12 cellular contexts compared by ENCODE assay signal in the genomic region with DNA sequence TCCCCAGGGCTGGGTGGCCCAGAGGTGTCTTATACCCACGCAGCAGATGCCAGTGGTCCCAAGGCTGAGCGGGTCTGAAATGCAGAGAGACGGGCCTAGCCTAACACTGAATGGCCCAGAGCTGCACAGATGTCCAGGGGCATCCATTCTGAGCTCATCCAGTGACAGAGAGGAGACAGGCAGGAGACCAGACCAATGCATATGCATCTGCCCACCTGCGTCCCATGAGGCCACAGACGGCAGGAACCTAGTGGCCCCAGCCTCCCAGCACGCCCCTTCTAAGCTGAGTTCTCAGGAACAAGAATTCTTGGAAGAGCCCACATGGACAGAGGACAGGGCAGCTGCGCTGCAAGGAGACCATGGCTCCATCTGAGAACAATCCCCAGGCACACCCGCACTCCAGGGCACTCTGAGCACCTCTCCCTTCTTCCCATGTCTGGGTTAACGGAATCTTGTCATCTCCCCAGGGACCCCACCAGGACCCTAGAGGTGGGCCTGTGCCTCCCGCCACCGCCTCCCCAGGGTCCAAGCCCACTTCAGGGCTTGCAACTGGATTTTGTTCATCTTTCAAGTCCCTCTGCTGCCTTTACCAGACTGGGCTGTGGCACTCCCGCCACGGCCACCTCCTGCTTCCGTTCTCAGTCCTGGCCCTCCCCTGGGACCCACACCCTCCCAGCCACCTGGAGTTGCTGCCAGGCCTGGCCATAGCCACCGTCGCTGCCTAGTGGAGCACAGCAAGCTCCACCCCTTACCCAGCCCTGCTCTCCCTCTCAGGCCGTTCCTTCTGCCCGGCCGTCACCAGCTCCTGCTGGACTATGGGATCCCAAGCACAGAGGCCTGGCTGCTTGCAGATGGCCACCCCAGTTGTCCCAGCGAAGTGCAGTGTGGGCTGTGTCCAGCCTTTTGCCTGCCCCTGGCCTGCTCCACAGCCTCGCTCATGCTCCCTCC. TPM values are rescaled to one million over a fixed set of nuclear protein-coding genes. Genes with fewer than 3 reads are reported as not detected.
A peak's percentile ranks its signal among the peaks of the same experiment; 100 is the strongest.
DNase-seq lines count a peak whose midpoint lies in the region; ATAC-seq and TF ChIP-seq lines count a peak whose summit lies in the region.
"Had no signal": no experiment of that assay in that cellular context is flagged by ENCODE, and none has a peak within 500 bp of the region (broad histone marks: within the 10 kb centered on the region; RNA-seq: fewer than 3 reads in every experiment).

No MANE protein-coding gene starts in this region.

- peak overlapping the region in 1 of 2 donors; percentile 32 for H3K4me3 ChIP-seq in neuronal stem cell (ENCODE audit: low read length in 2 of 2)
- no peak overlapping the region for H3K4me3 ChIP-seq in esophagus squamous epithelium
- H3K4me3 ChIP-seq: MG63, tibial artery had no signal

- H3K36me3 ChIP-seq in neuronal stem cell (replicated peaks in 1 of 2; ENCODE audit: control insufficient read depth in 2 of 2, insufficient read depth in 2 of 2, low read length in 2 of 2) (no peaks in the 10 kb centered on the region), esophagus squamous epithelium (no peaks in the 10 kb centered on the region)
- H3K36me3 ChIP-seq: MG63, tibial artery had no signal

- H3K9me3 ChIP-seq in neuronal stem cell (replicated peaks in 1 of 2; ENCODE audit: control insufficient read depth in 2 of 2, insufficient read depth in 1 of 2, low read depth in 1 of 2, low read length in 2 of 2), result no peaks in the 10 kb centered on the region
- H3K9me3 ChIP-seq in esophagus squamous epithelium, result no peaks in the 10 kb centered on the region
- H3K9me3 ChIP-seq: MG63, tibial artery had no signal

- no peaks in the 10 kb centered on the region for H3K79me1 ChIP-seq in neuronal stem cell (ENCODE audit: low read depth, low read length)

- no peak overlapping the region for H3K14ac ChIP-seq in neuronal stem cell (ENCODE audit: low read length)

- peak; percentile 21 for DNase-seq in NCI-H510A treated with DMSO at 0.1 percent for 48 hours (lab: John Stamatoyannopoulos, UW)
- DNase-seq in NCI-H510A (lab: John Stamatoyannopoulos, UW), result no peak
- DNase-seq in RPMI8226, result peak; percentile 55
- no peak for DNase-seq in neuronal stem cell (ENCODE audit: low spot score)
- no peak for DNase-seq in esophagus squamous epithelium (lab: John Stamatoyannopoulos, UW)
- DNase-seq in NCI-H1105 treated with DMSO at 0.1 percent for 48 hours (lab: John Stamatoyannopoulos, UW), result no peak
- no peak for DNase-seq in activated T-helper 1 cell treated with anti-CD3 and anti-CD28 coated beads, Interleukin-12 subunit alpha, Interleukin-12 subunit beta, Interleukin-2, Interleukin-4 antibody, amounts not matched to agents 30 ng/mL and 10 ng/mL and 1 ng/mL, durations not matched to agents 14 hours and 24 hours and 36 hours (ENCODE audit: low spot score)
- DNase-seq: ACHN, MG63, midbrain had no signal

- no peak overlapping the region for H3K27ac ChIP-seq in neuronal stem cell (replicated peaks; ENCODE audit: low read length)
- H3K27ac ChIP-seq in esophagus squamous epithelium, result peak overlapping the region in 1 of 4 donors; percentile 3
- H3K27ac ChIP-seq: tibial artery had no signal

- no peak for TF ChIP-seq POLR2A in esophagus squamous epithelium (IDR thresholded peaks at IDR 0.05)

- no peak overlapping the region for H4K91ac ChIP-seq in neuronal stem cell (ENCODE audit: low read depth, low read length, poor library complexity)

- H3K27ac Mint-ChIP-seq in activated T-helper 1 cell treated with anti-CD3 and anti-CD28 coated beads, Interleukin-12 subunit alpha, Interleukin-12 subunit beta, Interleukin-2, Interleukin-4 antibody, amounts not matched to agents 30 ng/mL and 10 ng/mL and 1 ng/mL, durations not matched to agents 14 hours and 24 hours and 36 hours, result no peak overlapping the region

- H2BK5ac ChIP-seq in neuronal stem cell (ENCODE audit: low read length), result no peak overlapping the region

- ATAC-seq in GM21529 (IDR thresholded peaks at IDR 0.05; ENCODE audit: unreplicated experiment), result peak; percentile 50

- no peaks in the 10 kb centered on the region for H3K9me3 Mint-ChIP-seq in activated T-helper 1 cell treated with anti-CD3 and anti-CD28 coated beads, Interleukin-12 subunit alpha, Interleukin-12 subunit beta, Interleukin-2, Interleukin-4 antibody, amounts not matched to agents 30 ng/mL and 10 ng/mL and 1 ng/mL, durations not matched to agents 14 hours and 24 hours and 36 hours

- no peak overlapping the region for H3K9ac ChIP-seq in neuronal stem cell (ENCODE audit: low read depth, low read length, poor library complexity)

- no CpG with 5 or more reads among the region's 21 CpGs for WGBS in neuronal stem cell (ENCODE audit: extremely low coverage in 2 of 2, insufficient read length in 2 of 2, insufficient replicate concordance in 1 of 2), 2 donors
- 74 to 87% methylated on average over 14 to 19 of the region's 21 CpGs for WGBS in esophagus squamous epithelium, 2 donors

- H2BK15ac ChIP-seq in neuronal stem cell (ENCODE audit: low read length), result no peak overlapping the region

- no peak overlapping the region for H2BK120ac ChIP-seq in neuronal stem cell (ENCODE audit: low read depth, low read length)

- H3K36me3 Mint-ChIP-seq in activated T-helper 1 cell treated with anti-CD3 and anti-CD28 coated beads, Interleukin-12 subunit alpha, Interleukin-12 subunit beta, Interleukin-2, Interleukin-4 antibody, amounts not matched to agents 30 ng/mL and 10 ng/mL and 1 ng/mL, durations not matched to agents 14 hours and 24 hours and 36 hours (ENCODE audit: low read depth), result no peaks in the 10 kb centered on the region

- no peaks in the 10 kb centered on the region for H3K4me1 Mint-ChIP-seq in activated T-helper 1 cell treated with anti-CD3 and anti-CD28 coated beads, Interleukin-12 subunit alpha, Interleukin-12 subunit beta, Interleukin-2, Interleukin-4 antibody, amounts not matched to agents 30 ng/mL and 10 ng/mL and 1 ng/mL, durations not matched to agents 14 hours and 24 hours and 36 hours (ENCODE audit: low read depth)

- H2AK5ac ChIP-seq in neuronal stem cell (ENCODE audit: low read depth, low read length), result no peak overlapping the region

- peaks cover 36% of the 10 kb centered on the region for H3K27me3 Mint-ChIP-seq in activated T-helper 1 cell treated with anti-CD3 and anti-CD28 coated beads, Interleukin-12 subunit alpha, Interleukin-12 subunit beta, Interleukin-2, Interleukin-4 antibody, amounts not matched to agents 30 ng/mL and 10 ng/mL and 1 ng/mL, durations not matched to agents 14 hours and 24 hours and 36 hours (ENCODE audit: insufficient read depth)

- no peak overlapping the region for H4K8ac ChIP-seq in neuronal stem cell (ENCODE audit: low read depth, low read length)

- no peak overlapping the region for H2BK12ac ChIP-seq in neuronal stem cell (ENCODE audit: low read length)

- H3K4me2 ChIP-seq in neuronal stem cell (ENCODE audit: insufficient read depth, low read length, poor library complexity, severe bottlenecking), result no peak overlapping the region

- H3K23ac ChIP-seq in neuronal stem cell (ENCODE audit: low read depth, low read length, poor library complexity), result peak overlapping the region; percentile 26

- TF ChIP-seq CTCF in esophagus squamous epithelium (IDR thresholded peaks at IDR 0.05), result no peak

- H3K27me3 ChIP-seq in neuronal stem cell (ENCODE audit: control insufficient read depth in 3 of 3, insufficient read depth in 3 of 3, low read depth in 1 of 3, low read length in 3 of 3) (peaks cover 44 to 85% (median 70%) of the 10 kb centered on the region in 3 experiments), esophagus squamous epithelium (peaks cover 0 to 94% (median 2%) of the 10 kb centered on the region in 4 donors)

- H3K4ac ChIP-seq in neuronal stem cell (ENCODE audit: low read length), result no peak overlapping the region

- H3K18ac ChIP-seq in neuronal stem cell (ENCODE audit: low read length), result peak overlapping the region; percentile 7

- H3K4me3 Mint-ChIP-seq in activated T-helper 1 cell treated with anti-CD3 and anti-CD28 coated beads, Interleukin-12 subunit alpha, Interleukin-12 subunit beta, Interleukin-2, Interleukin-4 antibody, amounts not matched to agents 30 ng/mL and 10 ng/mL and 1 ng/mL, durations not matched to agents 14 hours and 24 hours and 36 hours, result no peak overlapping the region

- H3K4me1 ChIP-seq in neuronal stem cell (ENCODE audit: control insufficient read depth in 2 of 2, insufficient read depth in 1 of 2, low read depth in 1 of 2, low read length in 2 of 2), result peaks cover 0 to 6% of the 10 kb centered on the region in 2 donors
- peaks cover 18 to 73% (median 20%) of the 10 kb centered on the region in 3 donors for H3K4me1 ChIP-seq in esophagus squamous epithelium

- intact Hi-C loops in esophagus squamous epithelium (cut with DNase I), result no loop called here
- intact Hi-C loops in activated T-helper 1 cell treated with anti-CD3 and anti-CD28 coated beads, Interleukin-12 subunit alpha, Interleukin-12 subunit beta, Interleukin-2, Interleukin-4 antibody, amounts not matched to agents 30 ng/mL and 10 ng/mL and 1 ng/mL, durations not matched to agents 14 hours and 24 hours and 36 hours (cut with micrococcal nuclease), result no loop called here

- H2AFZ ChIP-seq in neuronal stem cell (ENCODE audit: low read length), result no peak overlapping the region

RNA-seq across cellular contexts. Expression of gene WNT3A, which starts 3.3 kb away (rescaled TPM):
- polyA plus RNA-seq in neuronal stem cell (2013, experiment 1 of 2), result 0.01 TPM
- polyA plus RNA-seq in neuronal stem cell (2013, experiment 2 of 2), result 0.01 TPM
- total RNA-seq in esophagus squamous epithelium, result 1 to 10 TPM in 2 of 4 donors, under 1 TPM in 2; 0.76 to 2.7 (median 1.3) TPM
- total RNA-seq in activated T-helper 1 cell treated with anti-CD3 and anti-CD28 coated beads, Interleukin-12 subunit alpha, Interleukin-12 subunit beta, Interleukin-2, Interleukin-4 antibody, amounts not matched to agents 30 ng/mL and 10 ng/mL and 1 ng/mL, durations not matched to agents 14 hours and 24 hours and 36 hours, result not detected in 2 replicates

Comparison
In these comparisons a context has a peak if more than half of its experiments do, and no peak if none do; other contexts are left out.
1. DNase-seq: peak in NCI-H510A treated with DMSO at 0.1 percent for 48 hours (single experiment) and RPMI8226 (single experiment); none in NCI-H510A (single experiment), neuronal stem cell (single experiment), esophagus squamous epithelium (single experiment), NCI-H1105 treated with DMSO at 0.1 percent for 48 hours (single experiment) and activated T-helper 1 cell treated with anti-CD3 and anti-CD28 coated beads, Interleukin-12 subunit alpha, Interleukin-12 subunit beta, Interleukin-2, Interleukin-4 antibody, amounts not matched to agents 30 ng/mL and 10 ng/mL and 1 ng/mL, durations not matched to agents 14 hours and 24 hours and 36 hours (single experiment).